In genomic region chr9:27626629-27627564, GRCh38 we compare ENCODE assay signal across 22 cellular contexts. TPM values are rescaled to one million over a fixed set of nuclear protein-coding genes. Genes with fewer than 3 reads are reported as not detected.
DNase-seq lines count a peak whose midpoint lies in the region; ATAC-seq, FAIRE-seq and TF ChIP-seq lines count a peak whose summit lies in the region.
"Had no signal": no experiment of that assay in that cellular context is flagged by ENCODE, and none has a peak within 500 bp of the region (broad histone marks: within the 10 kb centered on the region; RNA-seq: fewer than 3 reads in every experiment).

No MANE protein-coding gene starts in this region.

- H3K4me2 ChIP-seq in PC-9 (peak overlapping the region; percentile 77), HepG2 (ENCODE audit: low read depth, low read length) (no peak overlapping the region; the same call in 1 of the 2 replicates)
- H3K4me2 ChIP-seq: KMS-11 had no signal

- peaks cover 0 to 3% of the 10 kb centered on the region in 2 donors for H3K27me3 Mint-ChIP-seq in T-cell

- H4K20me1 ChIP-seq in PC-9 (ENCODE audit: insufficient read depth) (no peaks in the 10 kb centered on the region), HepG2 (ENCODE audit: insufficient read depth, low read length) (no peaks in the 10 kb centered on the region)

- H3K9ac ChIP-seq in endocrine pancreas (ENCODE audit: control insufficient read depth, insufficient read depth, low read length), result no peak overlapping the region
- H3K9ac ChIP-seq in HepG2 (ENCODE audit: insufficient read depth, low read depth, low read length), result no peak overlapping the region
- H3K9ac ChIP-seq: KMS-11 had no signal

- DNase-seq in PC-9 (peak in 1 of 2 experiments; percentile 3), HepG2 (ENCODE audit: low spot score) (no peak), urothelium cell line (ENCODE audit: low spot score) (no peak), T-cell (no peak), H4 (ENCODE audit: low spot score) (no peak)
- DNase-seq: activated CD4-positive, alpha-beta T cell treated with anti-CD3 and anti-CD28 coated beads, Interleukin-2, amount 50 U/mL, for 1 hour; activated CD8-positive, alpha-beta memory T cell treated with anti-CD3 and anti-CD28 coated beads, Interleukin-2, amount 10 ng/mL, durations not matched to agents 7 days and 5 days; activated naive CD4-positive, alpha-beta T cell treated with anti-CD3 and anti-CD28 coated beads for 36 hours; activated T-cell treated with anti-CD3 and anti-CD28 coated beads, Interleukin-2, amount 50 U/mL, for 72 hours; CD4-positive, CD25-positive, alpha-beta regulatory T cell; heart left ventricle; left ventricle myocardium inferior; NCI-H2171 treated with DMSO at 0.1 percent for 48 hours; NCI-H526 treated with DMSO at 0.1 percent for 48 hours; T-helper 9 cell; transverse colon; WERI-Rb-1 had no signal

- TF ChIP-seq POLR2A in HepG2 (IDR thresholded peaks at IDR 0.05; ENCODE audit: insufficient read depth in 1 of 2, low read depth in 2 of 2, low read length in 2 of 2), result no peak

- H3K27me3 ChIP-seq in PC-9 (ENCODE audit: insufficient read depth, low read depth) (no peaks in the 10 kb centered on the region), endocrine pancreas (ENCODE audit: control insufficient read depth, insufficient read depth, low read length) (no peaks in the 10 kb centered on the region), HepG2 (ENCODE audit: control insufficient read depth in 1 of 2, insufficient read depth in 2 of 2, low read length in 2 of 2) (no peaks in the 10 kb centered on the region)
- H3K27me3 ChIP-seq: transverse colon had no signal

- FAIRE-seq in HepG2 (lab: Jason Lieb, UNC) (no peak), urothelium cell line (lab: Jason Lieb, UNC) (peak; percentile 93)
- FAIRE-seq: endothelial cell of umbilical vein, HTR-8/SVneo had no signal

- CTCF ChIA-PET in PC-9 (lab: Charles Lee) (no interaction called here), HepG2 (lab: Yijun Ruan, JAX; ENCODE audit: low intra/inter-chr PET ratio, low total read pairs) (no interaction called here), T-cell (lab: Charles Lee) (no interaction called here)

- H3K4me1 ChIP-seq in PC-9 (replicated peaks; ENCODE audit: insufficient read depth) (peaks cover 26% of the 10 kb centered on the region), endocrine pancreas (ENCODE audit: control insufficient read depth, insufficient read depth, low read length) (no peaks in the 10 kb centered on the region), HepG2 (ENCODE audit: insufficient read depth, low read length) (peaks cover 9% of the 10 kb centered on the region)
- H3K4me1 ChIP-seq: left ventricle myocardium inferior had no signal

- TF ChIP-seq RAD21 in HepG2 (CRISPR knock-in tag; IDR thresholded peaks at IDR 0.05), result no peak

- intact Hi-C loops in PC-9 (cut with micrococcal nuclease; ENCODE audit: unreplicated experiment) (no loop called here), HepG2 (cut with micrococcal nuclease; ENCODE audit: unreplicated experiment) (no loop called here)

- H3K36me3 ChIP-seq in PC-9 (ENCODE audit: low read depth), result no peaks in the 10 kb centered on the region
- no peaks in the 10 kb centered on the region for H3K36me3 ChIP-seq in endocrine pancreas (ENCODE audit: control insufficient read depth, insufficient read depth, low read length)
- no peaks in the 10 kb centered on the region for H3K36me3 ChIP-seq in HepG2 (replicated peaks in 1 of 2; ENCODE audit: control insufficient read depth in 1 of 2, insufficient read depth in 2 of 2, low read length in 2 of 2)
- H3K36me3 ChIP-seq: heart left ventricle, left ventricle myocardium inferior, transverse colon, WERI-Rb-1 had no signal

- H3K9me3 ChIP-seq in PC-9 (ENCODE audit: insufficient read depth, low read depth), result no peaks in the 10 kb centered on the region
- no peaks in the 10 kb centered on the region for H3K9me3 ChIP-seq in endocrine pancreas (ENCODE audit: control insufficient read depth, low read length)
- no peaks in the 10 kb centered on the region for H3K9me3 ChIP-seq in HepG2 (ENCODE audit: low read length)
- H3K9me3 ChIP-seq: heart left ventricle, transverse colon had no signal

- 17% methylated on average over 10 of the region's 12 CpGs for WGBS in HepG2 (ENCODE audit: low lambda C conversion rate)

- no TSS peak for BruUV-seq in PC-9 (replicated peaks; lab: Mats Ljungman, UMichigan)
- no TSS peak for BruUV-seq in HepG2 (replicated peaks; lab: Mats Ljungman, UMichigan)

- no peaks in the 10 kb centered on the region for H3K4me1 Mint-ChIP-seq in T-cell
- H3K4me1 Mint-ChIP-seq: activated CD8-positive, alpha-beta memory T cell treated with anti-CD3 and anti-CD28 coated beads, Interleukin-2, amount 10 ng/mL, durations not matched to agents 7 days and 5 days; CD4-positive, CD25-positive, alpha-beta regulatory T cell had no signal

- in situ Hi-C loops in HepG2 (cut with HindIII; ENCODE audit: extremely low pct_ligation_motif_present, low pct_unique_long_range_greater_than_20kb), result no loop called here

- ATAC-seq in HepG2, result peak; percentile 39; the same call in 1 of the 3 replicates
- no peak for ATAC-seq in T-cell (replicated peaks in 1 of 4)
- no peak for ATAC-seq in GM18498 (IDR thresholded peaks at IDR 0.05; ENCODE audit: unreplicated experiment)
- ATAC-seq: activated CD8-positive, alpha-beta memory T cell treated with anti-CD3 and anti-CD28 coated beads, Interleukin-2, amount 10 ng/mL, durations not matched to agents 7 days and 5 days; heart left ventricle had no signal

- TF ChIP-seq CTCF in PC-9 (conservative IDR thresholded peaks at IDR 0.05), result no peak
- TF ChIP-seq CTCF in HepG2 (CRISPR knock-in tag; IDR thresholded peaks at IDR 0.05), result no peak

- no peaks in the 10 kb centered on the region for H3K9me3 Mint-ChIP-seq in T-cell
- H3K9me3 Mint-ChIP-seq: activated naive CD4-positive, alpha-beta T cell treated with anti-CD3 and anti-CD28 coated beads for 36 hours; activated T-cell treated with anti-CD3 and anti-CD28 coated beads, Interleukin-2, amount 50 U/mL, for 72 hours; CD4-positive, CD25-positive, alpha-beta regulatory T cell had no signal

- H3K27ac ChIP-seq in PC-9 (peak overlapping the region; percentile 78), HepG2 (ENCODE audit: extremely low read length, insufficient read depth, low read length) (no peak overlapping the region)
- H3K27ac ChIP-seq: heart left ventricle, KMS-11, left ventricle myocardium inferior, WERI-Rb-1 had no signal

- H3F3A ChIP-seq in PC-9 (ENCODE audit: insufficient read depth, low read depth), result peaks cover 15% of the 10 kb centered on the region

- H3K4me3 ChIP-seq in PC-9, result peak overlapping the region; percentile 38; the same call in 1 of the 2 replicates
- H3K4me3 ChIP-seq in endocrine pancreas (ENCODE audit: control insufficient read depth, insufficient read depth, low read length), result peak overlapping the region; percentile 28
- H3K4me3 ChIP-seq in HepG2 (replicated peaks in 1 of 3; ENCODE audit: insufficient read depth in 1 of 3, low read depth in 2 of 3, low read length in 3 of 3), result no peak overlapping the region
- H3K4me3 ChIP-seq: heart left ventricle, left ventricle myocardium inferior, transverse colon had no signal

- POLR2A ChIA-PET in PC-9 (lab: Charles Lee; ENCODE audit: unreplicated experiment) (no interaction called here), HepG2 (lab: Yijun Ruan, JAX) (no interaction called here), T-cell (lab: Charles Lee) (no interaction called here)

- no peaks in the 10 kb centered on the region for H3K9me2 ChIP-seq in PC-9 (ENCODE audit: insufficient read depth)

- H3K4me3 Mint-ChIP-seq in T-cell, result no peak overlapping the region
- H3K4me3 Mint-ChIP-seq: activated CD8-positive, alpha-beta memory T cell treated with anti-CD3 and anti-CD28 coated beads, Interleukin-2, amount 10 ng/mL, durations not matched to agents 7 days and 5 days; activated naive CD4-positive, alpha-beta T cell treated with anti-CD3 and anti-CD28 coated beads for 36 hours; activated T-cell treated with anti-CD3 and anti-CD28 coated beads, Interleukin-2, amount 50 U/mL, for 72 hours; CD4-positive, CD25-positive, alpha-beta regulatory T cell had no signal

- peak overlapping the region; percentile 79 for H2AFZ ChIP-seq in PC-9
- no peak overlapping the region for H2AFZ ChIP-seq in HepG2 (ENCODE audit: low read length)

- H3K27ac Mint-ChIP-seq in T-cell, result no peak overlapping the region
- H3K27ac Mint-ChIP-seq: activated CD8-positive, alpha-beta memory T cell treated with anti-CD3 and anti-CD28 coated beads, Interleukin-2, amount 10 ng/mL, durations not matched to agents 7 days and 5 days; activated naive CD4-positive, alpha-beta T cell treated with anti-CD3 and anti-CD28 coated beads for 36 hours; activated T-cell treated with anti-CD3 and anti-CD28 coated beads, Interleukin-2, amount 50 U/mL, for 72 hours; CD4-positive, CD25-positive, alpha-beta regulatory T cell had no signal

- no peak for TF ChIP-seq EP300 in HepG2 (IDR thresholded peaks at IDR 0.05; ENCODE audit: low read depth in 2 of 2, low read length in 2 of 2)
- no peak for TF ChIP-seq EP300 in HepG2 (CRISPR knock-in tag; IDR thresholded peaks at IDR 0.05; ENCODE audit: borderline replicate concordance)

- no peaks in the 10 kb centered on the region for H3K79me2 ChIP-seq in PC-9 (ENCODE audit: low read depth)
- no peaks in the 10 kb centered on the region for H3K79me2 ChIP-seq in HepG2 (ENCODE audit: insufficient read depth, low read length)

- H3K36me3 Mint-ChIP-seq in T-cell, result no peaks in the 10 kb centered on the region
- H3K36me3 Mint-ChIP-seq: activated CD8-positive, alpha-beta memory T cell treated with anti-CD3 and anti-CD28 coated beads, Interleukin-2, amount 10 ng/mL, durations not matched to agents 7 days and 5 days; CD4-positive, CD25-positive, alpha-beta regulatory T cell had no signal

RNA-seq across cellular contexts. Expression of gene C9orf72, which starts 53.6 kb away (rescaled TPM):
- total RNA-seq in PC-9 (2021), result 4.4 and 4.9 TPM in 2 replicates
- total RNA-seq in HepG2 (2016; rRNA removed; fragmentation: Illumina TruSeq; extraction: Trizol), result 3.1 and 4.5 TPM in 2 replicates
- 0.81 and 0.88 TPM in 2 replicates for total RNA-seq in HepG2 (2016; cell fraction: cytosol; rRNA removed; fragmentation: Illumina TruSeq; extraction: Trizol; ENCODE audit: low read depth)
- 3.4 and 4.6 TPM in 2 replicates for total RNA-seq in HepG2 (2016; cell fraction: insoluble cytoplasmic fraction; rRNA removed; fragmentation: Illumina TruSeq; extraction: Trizol)
- total RNA-seq in HepG2 (2016; cell fraction: membrane; rRNA removed; fragmentation: Illumina TruSeq; extraction: Trizol), result 1.3 and 1.7 TPM in 2 replicates
- 8.0 and 9.1 TPM in 2 replicates for total RNA-seq in HepG2 (2016; cell fraction: nucleus; rRNA removed; fragmentation: Illumina TruSeq; extraction: Trizol)
- polyA plus RNA-seq in HepG2 (2011; rRNA removed), result 5.2 and 5.9 TPM in 2 replicates
- 0.94 and 2.1 TPM in 2 replicates for polyA plus RNA-seq in HepG2 (2011; cell fraction: cytosol; rRNA removed)
- polyA plus RNA-seq in HepG2 (2011; cell fraction: nucleus; rRNA removed), result 7.7 and 10.3 TPM in 2 replicates
- polyA plus RNA-seq in HepG2 (2012), result 6.4 and 10.0 TPM in 2 replicates
- polyA plus RNA-seq in HepG2 (2016; cell fraction: cytosol; fragmentation: Illumina TruSeq; extraction: Trizol; ENCODE audit: low read depth), result 0.33 and 0.44 TPM in 2 replicates
- polyA plus RNA-seq in HepG2 (2016; cell fraction: insoluble cytoplasmic fraction; fragmentation: Illumina TruSeq; extraction: Trizol; ENCODE audit: low read depth), result 2.7 and 2.9 TPM in 2 replicates
- 0.84 and 1.1 TPM in 2 replicates for polyA plus RNA-seq in HepG2 (2016; cell fraction: membrane; fragmentation: Illumina TruSeq; extraction: Trizol; ENCODE audit: low read depth)
- 7.7 and 8.0 TPM in 2 replicates for polyA plus RNA-seq in HepG2 (2016; cell fraction: nucleus; fragmentation: Illumina TruSeq; extraction: Trizol; ENCODE audit: insufficient read depth, low read depth)
- 4.3 and 5.2 TPM in 2 replicates for polyA minus RNA-seq in HepG2 (2011; rRNA and poly(A)+ RNA removed; ENCODE audit: low replicate concordance)
- 2.4 and 3.7 TPM in 2 replicates for polyA minus RNA-seq in HepG2 (2011; cell fraction: cytosol; rRNA and poly(A)+ RNA removed)
- 34.9 and 41.5 TPM in 2 replicates for polyA minus RNA-seq in HepG2 (2011; cell fraction: nucleus; rRNA and poly(A)+ RNA removed)
- total RNA-seq in T-cell, result 10 to 100 TPM; 17.8 to 29.3 (median 20.6) TPM
- total RNA-seq in H4 (2014; rRNA removed; shearing (Covaris generic)), result 6.4 and 8.8 TPM in 2 replicates

Comparison
In these comparisons a context has a peak if more than half of its experiments do, and no peak if none do; other contexts are left out.
1. H3K4me3 ChIP-seq: peak in PC-9 (single experiment) and endocrine pancreas (single experiment); none in HepG2 (0 of 3).